ENCODE assay signal across 8 cellular contexts in the genomic region with DNA sequence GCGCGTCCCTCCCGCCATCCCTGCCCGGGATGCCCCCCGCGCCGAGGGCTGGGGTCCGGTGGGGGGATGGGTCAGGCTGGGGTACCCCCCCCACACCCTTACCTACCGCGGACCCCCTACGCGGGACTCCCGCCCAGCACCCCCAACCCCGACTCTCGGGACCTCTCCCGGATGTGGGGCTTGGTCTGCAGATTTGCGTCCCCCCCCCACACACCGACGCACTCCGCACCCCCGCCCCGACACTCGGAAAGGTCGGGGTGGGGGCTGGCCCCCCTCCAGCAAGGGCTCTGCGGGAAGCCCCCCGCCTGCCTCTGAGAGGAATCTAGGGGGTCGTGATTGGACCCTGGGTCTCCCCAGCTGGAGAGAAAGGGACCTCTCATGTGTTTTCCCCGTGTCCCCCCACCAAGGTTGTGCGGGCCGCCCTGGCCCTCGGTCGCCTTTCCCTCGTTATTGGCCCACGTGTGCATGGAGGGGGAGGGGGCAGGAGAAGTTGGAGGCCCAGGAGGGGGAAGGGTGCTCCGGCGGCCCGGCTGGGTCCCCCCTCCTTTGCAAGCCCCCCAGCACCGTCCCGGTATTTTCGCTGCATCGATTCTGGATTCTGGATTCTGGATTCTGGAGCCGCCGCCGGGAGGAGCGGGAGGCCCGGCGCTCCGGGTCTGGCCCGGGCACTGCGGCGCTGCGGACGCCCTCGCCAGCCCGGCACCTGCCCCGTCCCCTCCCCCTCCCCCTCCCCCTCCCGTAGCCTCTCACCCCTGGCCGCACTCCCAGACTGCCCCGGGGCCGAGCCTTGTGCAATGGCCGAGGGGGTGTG. TPM values are rescaled to one million over a fixed set of nuclear protein-coding genes. Genes with fewer than 3 reads are reported as not detected.
A peak's percentile ranks its signal among the peaks of the same experiment; 100 is the strongest.
DNase-seq lines count a peak whose midpoint lies in the region; ATAC-seq and TF ChIP-seq lines count a peak whose summit lies in the region.

No MANE protein-coding gene starts in this region.

- TF ChIP-seq CTCF in right atrium auricular region (IDR thresholded peaks at IDR 0.05), result no peak

- H3K9me3 ChIP-seq in right atrium auricular region, result no peaks in the 10 kb centered on the region

- peak overlapping the region; percentile 98 to 99 for H3K27ac ChIP-seq in right atrium auricular region

- no peaks in the 10 kb centered on the region for H3K36me3 ChIP-seq in right atrium auricular region

- peak; percentile 45 for DNase-seq in EH (ENCODE audit: low read depth)
- no peak for DNase-seq in activated naive CD4-positive, alpha-beta T cell treated with anti-CD3 and anti-CD28 coated beads, Interleukin-2, amount 50 U/mL, for 72 hours (ENCODE audit: low spot score in 2 of 2)
- no peak for DNase-seq in right atrium auricular region (ENCODE audit: low spot score)
- peak; percentile 82 for DNase-seq in sciatic nerve (ENCODE audit: low spot score)
- DNase-seq in NCI-H2029 treated with DMSO at 0.1 percent for 48 hours (lab: John Stamatoyannopoulos, UW), result no peak
- DNase-seq in NCI-H2029 (lab: John Stamatoyannopoulos, UW), result no peak

- intact Hi-C loops in sciatic nerve (cut with DNase I), result no loop called here

- H3K9me3 Mint-ChIP-seq in activated naive CD4-positive, alpha-beta T cell treated with anti-CD3 and anti-CD28 coated beads, Interleukin-2, amount 50 U/mL, for 72 hours, result no peaks in the 10 kb centered on the region

- peaks cover 0 to 67% of the 10 kb centered on the region in 2 donors for H3K4me1 ChIP-seq in right atrium auricular region

- H3K27me3 ChIP-seq in right atrium auricular region, result no peaks in the 10 kb centered on the region

- H3K4me3 ChIP-seq in right atrium auricular region, result peak overlapping the region; percentile 89 to 97

- H3K27ac Mint-ChIP-seq in activated naive CD4-positive, alpha-beta T cell treated with anti-CD3 and anti-CD28 coated beads, Interleukin-2, amount 50 U/mL, for 72 hours, result peak overlapping the region in 1 of 2 donors; percentile 26

- ATAC-seq in activated naive CD4-positive, alpha-beta T cell treated with anti-CD3 and anti-CD28 coated beads, Interleukin-2, amount 50 U/mL, for 72 hours, result peak; percentile 20 to 28
- ATAC-seq in sciatic nerve (peak; percentile 18), GM19035 (IDR thresholded peaks at IDR 0.05; ENCODE audit: unreplicated experiment) (no peak)

- TF ChIP-seq RAD21 in Ishikawa (IDR thresholded peaks at IDR 0.05; ENCODE audit: low read depth), result no peak

- H3K36me3 Mint-ChIP-seq in activated naive CD4-positive, alpha-beta T cell treated with anti-CD3 and anti-CD28 coated beads, Interleukin-2, amount 50 U/mL, for 72 hours, result no peaks in the 10 kb centered on the region

- TF ChIP-seq EP300 in Ishikawa (IDR thresholded peaks at IDR 0.05; ENCODE audit: borderline replicate concordance), result no peak

TF ChIP-seq in Ishikawa, 13 proteins besides CTCF, POLR2A, EP300 and RAD21:
- TF ChIP-seq MAX (IDR thresholded peaks at IDR 0.05) (peak; percentile 95), CEBPB (IDR thresholded peaks at IDR 0.05) (peak; percentile 38; the same call in 1 of the 2 replicates), NFIC (IDR thresholded peaks at IDR 0.05) (no peak), TAF1 (IDR thresholded peaks at IDR 0.05; ENCODE audit: low read depth) (peak; percentile 38; the same call in 1 of the 2 replicates), FOXM1 (IDR thresholded peaks at IDR 0.05; ENCODE audit: borderline replicate concordance, low read depth) (no peak), TCF12 (IDR thresholded peaks at IDR 0.05; ENCODE audit: low read depth) (no peak), ZBTB7A (IDR thresholded peaks at IDR 0.05; ENCODE audit: low read depth) (peak; percentile 40; the same call in 1 of the 2 replicates)
- TF ChIP-seq, protein P1, sequence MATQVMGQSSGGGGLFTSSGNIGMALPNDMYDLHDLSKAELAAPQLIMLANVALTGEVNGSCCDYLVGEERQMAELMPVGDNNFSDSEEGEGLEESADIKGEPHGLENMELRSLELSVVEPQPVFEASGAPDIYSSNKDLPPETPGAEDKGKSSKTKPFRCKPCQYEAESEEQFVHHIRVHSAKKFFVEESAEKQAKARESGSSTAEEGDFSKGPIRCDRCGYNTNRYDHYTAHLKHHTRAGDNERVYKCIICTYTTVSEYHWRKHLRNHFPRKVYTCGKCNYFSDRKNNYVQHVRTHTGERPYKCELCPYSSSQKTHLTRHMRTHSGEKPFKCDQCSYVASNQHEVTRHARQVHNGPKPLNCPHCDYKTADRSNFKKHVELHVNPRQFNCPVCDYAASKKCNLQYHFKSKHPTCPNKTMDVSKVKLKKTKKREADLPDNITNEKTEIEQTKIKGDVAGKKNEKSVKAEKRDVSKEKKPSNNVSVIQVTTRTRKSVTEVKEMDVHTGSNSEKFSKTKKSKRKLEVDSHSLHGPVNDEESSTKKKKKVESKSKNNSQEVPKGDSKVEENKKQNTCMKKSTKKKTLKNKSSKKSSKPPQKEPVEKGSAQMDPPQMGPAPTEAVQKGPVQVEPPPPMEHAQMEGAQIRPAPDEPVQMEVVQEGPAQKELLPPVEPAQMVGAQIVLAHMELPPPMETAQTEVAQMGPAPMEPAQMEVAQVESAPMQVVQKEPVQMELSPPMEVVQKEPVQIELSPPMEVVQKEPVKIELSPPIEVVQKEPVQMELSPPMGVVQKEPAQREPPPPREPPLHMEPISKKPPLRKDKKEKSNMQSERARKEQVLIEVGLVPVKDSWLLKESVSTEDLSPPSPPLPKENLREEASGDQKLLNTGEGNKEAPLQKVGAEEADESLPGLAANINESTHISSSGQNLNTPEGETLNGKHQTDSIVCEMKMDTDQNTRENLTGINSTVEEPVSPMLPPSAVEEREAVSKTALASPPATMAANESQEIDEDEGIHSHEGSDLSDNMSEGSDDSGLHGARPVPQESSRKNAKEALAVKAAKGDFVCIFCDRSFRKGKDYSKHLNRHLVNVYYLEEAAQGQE (IDR thresholded peaks at IDR 0.05; ENCODE audit: low read depth), result no peak
- TF ChIP-seq, protein P2, sequence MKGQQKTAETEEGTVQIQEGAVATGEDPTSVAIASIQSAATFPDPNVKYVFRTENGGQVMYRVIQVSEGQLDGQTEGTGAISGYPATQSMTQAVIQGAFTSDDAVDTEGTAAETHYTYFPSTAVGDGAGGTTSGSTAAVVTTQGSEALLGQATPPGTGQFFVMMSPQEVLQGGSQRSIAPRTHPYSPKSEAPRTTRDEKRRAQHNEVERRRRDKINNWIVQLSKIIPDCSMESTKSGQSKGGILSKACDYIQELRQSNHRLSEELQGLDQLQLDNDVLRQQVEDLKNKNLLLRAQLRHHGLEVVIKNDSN (IDR thresholded peaks at IDR 0.05), result peak; percentile 84

RNA-seq across cellular contexts. Expression of gene NFIC, which starts 0.6 kb away (rescaled TPM):
- 10 to 100 TPM; 10.4 to 23.1 TPM for total RNA-seq in activated naive CD4-positive, alpha-beta T cell treated with anti-CD3 and anti-CD28 coated beads, Interleukin-2, amount 50 U/mL, for 72 hours
- total RNA-seq in right atrium auricular region (100 to 1,000 TPM; 111 to 196 TPM), sciatic nerve (178 TPM)

Comparison
In these comparisons a context has a peak if more than half of its experiments do, and no peak if none do; other contexts are left out.
1. DNase-seq: peak in EH (single experiment) and sciatic nerve (single experiment); none in activated naive CD4-positive, alpha-beta T cell treated with anti-CD3 and anti-CD28 coated beads, Interleukin-2, amount 50 U/mL, for 72 hours (0 of 2), right atrium auricular region (single experiment), NCI-H2029 treated with DMSO at 0.1 percent for 48 hours (single experiment) and NCI-H2029 (single experiment).